In the genomic region with DNA sequence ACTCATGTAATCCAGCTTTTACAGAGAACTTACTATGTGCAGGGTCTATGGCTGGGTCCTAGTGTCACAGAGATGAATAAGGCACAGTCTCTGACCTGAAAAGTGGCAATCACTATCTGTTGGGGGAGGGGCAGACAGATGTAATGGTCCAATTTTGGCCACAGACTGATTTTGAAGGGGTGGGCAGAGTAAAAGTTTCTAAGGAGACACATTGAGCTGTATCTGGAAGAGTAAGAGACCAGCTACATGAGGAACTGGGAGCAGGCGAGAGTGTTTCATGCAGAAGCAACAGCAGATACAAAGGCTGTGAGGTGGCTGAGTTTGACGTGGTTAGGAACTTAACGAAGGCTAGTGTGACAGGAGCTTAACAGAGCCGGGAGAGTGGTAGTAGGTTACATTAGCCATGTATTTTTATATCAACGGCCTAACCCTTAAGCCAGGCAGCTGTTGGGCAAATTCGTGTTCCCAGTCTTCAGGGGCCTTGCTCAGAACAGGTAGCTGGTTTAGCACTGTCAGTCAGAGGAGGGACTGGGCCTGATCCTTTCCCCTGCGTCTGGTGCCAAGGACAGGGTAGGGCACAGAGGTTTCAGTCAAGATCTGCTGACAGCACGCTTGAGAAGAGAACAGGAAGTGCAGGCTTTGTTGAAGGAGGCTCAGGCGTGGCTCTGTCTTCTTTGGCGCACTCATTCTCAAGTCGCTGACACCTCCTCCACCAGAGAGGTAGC, we compare ENCODE assay signal across 1 cellular context.
TF ChIP-seq lines count a peak whose summit lies in the region.

No MANE protein-coding gene starts in this region.

TF ChIP-seq in GM12878, 131 proteins besides CTCF, POLR2A, EP300 and RAD21 (continued from another document):
- TF ChIP-seq, protein P1, sequence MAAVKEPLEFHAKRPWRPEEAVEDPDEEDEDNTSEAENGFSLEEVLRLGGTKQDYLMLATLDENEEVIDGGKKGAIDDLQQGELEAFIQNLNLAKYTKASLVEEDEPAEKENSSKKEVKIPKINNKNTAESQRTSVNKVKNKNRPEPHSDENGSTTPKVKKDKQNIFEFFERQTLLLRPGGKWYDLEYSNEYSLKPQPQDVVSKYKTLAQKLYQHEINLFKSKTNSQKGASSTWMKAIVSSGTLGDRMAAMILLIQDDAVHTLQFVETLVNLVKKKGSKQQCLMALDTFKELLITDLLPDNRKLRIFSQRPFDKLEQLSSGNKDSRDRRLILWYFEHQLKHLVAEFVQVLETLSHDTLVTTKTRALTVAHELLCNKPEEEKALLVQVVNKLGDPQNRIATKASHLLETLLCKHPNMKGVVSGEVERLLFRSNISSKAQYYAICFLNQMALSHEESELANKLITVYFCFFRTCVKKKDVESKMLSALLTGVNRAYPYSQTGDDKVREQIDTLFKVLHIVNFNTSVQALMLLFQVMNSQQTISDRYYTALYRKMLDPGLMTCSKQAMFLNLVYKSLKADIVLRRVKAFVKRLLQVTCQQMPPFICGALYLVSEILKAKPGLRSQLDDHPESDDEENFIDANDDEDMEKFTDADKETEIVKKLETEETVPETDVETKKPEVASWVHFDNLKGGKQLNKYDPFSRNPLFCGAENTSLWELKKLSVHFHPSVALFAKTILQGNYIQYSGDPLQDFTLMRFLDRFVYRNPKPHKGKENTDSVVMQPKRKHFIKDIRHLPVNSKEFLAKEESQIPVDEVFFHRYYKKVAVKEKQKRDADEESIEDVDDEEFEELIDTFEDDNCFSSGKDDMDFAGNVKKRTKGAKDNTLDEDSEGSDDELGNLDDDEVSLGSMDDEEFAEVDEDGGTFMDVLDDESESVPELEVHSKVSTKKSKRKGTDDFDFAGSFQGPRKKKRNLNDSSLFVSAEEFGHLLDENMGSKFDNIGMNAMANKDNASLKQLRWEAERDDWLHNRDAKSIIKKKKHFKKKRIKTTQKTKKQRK (IDR thresholded peaks at IDR 0.05; ENCODE audit: low read depth, low read length) = no peak
- no peak for TF ChIP-seq CHD2 (IDR thresholded peaks at IDR 0.05; ENCODE audit: borderline replicate concordance, low read depth, low read length)
- peak; percentile 89 for TF ChIP-seq SPI1 (IDR thresholded peaks at IDR 0.05; ENCODE audit: borderline replicate concordance, insufficient read depth, low read depth, low read length)
- 0 out of 2 replicates have a peak, but pooled peaks have one; percentile 39 for TF ChIP-seq MTA3 (IDR thresholded peaks at IDR 0.05; ENCODE audit: borderline replicate concordance, low read length)
- TF ChIP-seq ZNF24 (IDR thresholded peaks at IDR 0.05) = no peak
- TF ChIP-seq, protein P2, sequence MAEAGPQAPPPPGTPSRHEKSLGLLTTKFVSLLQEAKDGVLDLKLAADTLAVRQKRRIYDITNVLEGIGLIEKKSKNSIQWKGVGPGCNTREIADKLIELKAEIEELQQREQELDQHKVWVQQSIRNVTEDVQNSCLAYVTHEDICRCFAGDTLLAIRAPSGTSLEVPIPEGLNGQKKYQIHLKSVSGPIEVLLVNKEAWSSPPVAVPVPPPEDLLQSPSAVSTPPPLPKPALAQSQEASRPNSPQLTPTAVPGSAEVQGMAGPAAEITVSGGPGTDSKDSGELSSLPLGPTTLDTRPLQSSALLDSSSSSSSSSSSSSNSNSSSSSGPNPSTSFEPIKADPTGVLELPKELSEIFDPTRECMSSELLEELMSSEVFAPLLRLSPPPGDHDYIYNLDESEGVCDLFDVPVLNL (IDR thresholded peaks at IDR 0.05; ENCODE audit: low read depth, low read length) = no peak
- TF ChIP-seq, protein P3, sequence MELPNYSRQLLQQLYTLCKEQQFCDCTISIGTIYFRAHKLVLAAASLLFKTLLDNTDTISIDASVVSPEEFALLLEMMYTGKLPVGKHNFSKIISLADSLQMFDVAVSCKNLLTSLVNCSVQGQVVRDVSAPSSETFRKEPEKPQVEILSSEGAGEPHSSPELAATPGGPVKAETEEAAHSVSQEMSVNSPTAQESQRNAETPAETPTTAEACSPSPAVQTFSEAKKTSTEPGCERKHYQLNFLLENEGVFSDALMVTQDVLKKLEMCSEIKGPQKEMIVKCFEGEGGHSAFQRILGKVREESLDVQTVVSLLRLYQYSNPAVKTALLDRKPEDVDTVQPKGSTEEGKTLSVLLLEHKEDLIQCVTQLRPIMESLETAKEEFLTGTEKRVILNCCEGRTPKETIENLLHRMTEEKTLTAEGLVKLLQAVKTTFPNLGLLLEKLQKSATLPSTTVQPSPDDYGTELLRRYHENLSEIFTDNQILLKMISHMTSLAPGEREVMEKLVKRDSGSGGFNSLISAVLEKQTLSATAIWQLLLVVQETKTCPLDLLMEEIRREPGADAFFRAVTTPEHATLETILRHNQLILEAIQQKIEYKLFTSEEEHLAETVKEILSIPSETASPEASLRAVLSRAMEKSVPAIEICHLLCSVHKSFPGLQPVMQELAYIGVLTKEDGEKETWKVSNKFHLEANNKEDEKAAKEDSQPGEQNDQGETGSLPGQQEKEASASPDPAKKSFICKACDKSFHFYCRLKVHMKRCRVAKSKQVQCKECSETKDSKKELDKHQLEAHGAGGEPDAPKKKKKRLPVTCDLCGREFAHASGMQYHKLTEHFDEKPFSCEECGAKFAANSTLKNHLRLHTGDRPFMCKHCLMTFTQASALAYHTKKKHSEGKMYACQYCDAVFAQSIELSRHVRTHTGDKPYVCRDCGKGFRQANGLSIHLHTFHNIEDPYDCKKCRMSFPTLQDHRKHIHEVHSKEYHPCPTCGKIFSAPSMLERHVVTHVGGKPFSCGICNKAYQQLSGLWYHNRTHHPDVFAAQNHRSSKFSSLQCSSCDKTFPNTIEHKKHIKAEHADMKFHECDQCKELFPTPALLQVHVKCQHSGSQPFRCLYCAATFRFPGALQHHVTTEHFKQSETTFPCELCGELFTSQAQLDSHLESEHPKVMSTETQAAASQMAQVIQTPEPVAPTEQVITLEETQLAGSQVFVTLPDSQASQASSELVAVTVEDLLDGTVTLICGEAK (IDR thresholded peaks at IDR 0.05; ENCODE audit: borderline replicate concordance) = 0 out of 2 replicates have a peak, but pooled peaks have one; percentile 40
- TF ChIP-seq SUZ12 (IDR thresholded peaks at IDR 0.05; ENCODE audit: unreplicated experiment) = no peak
- TF ChIP-seq ZZZ3 (IDR thresholded peaks at IDR 0.05; ENCODE audit: control insufficient read depth, insufficient read length, low read depth) = no peak
